1 cellular context compared by ENCODE assay signal in genomic region chrX:38610839-38611238, GRCh38.
TF ChIP-seq lines count a peak whose summit lies in the region.

No MANE protein-coding gene starts in this region.

TF ChIP-seq in GM23338, 12 proteins besides CTCF, POLR2A, EP300 and RAD21 (continued from another document):
- TF ChIP-seq REST (IDR thresholded peaks at IDR 0.05; ENCODE audit: unreplicated experiment) (no peak), STAT1 (IDR thresholded peaks at IDR 0.05; ENCODE audit: unreplicated experiment) (no peak), ETS1 (IDR thresholded peaks at IDR 0.05) (no peak), ZNF114 (CRISPR knock-in tag; IDR thresholded peaks at IDR 0.05) (no peak), ZNF331 (CRISPR knock-in tag; IDR thresholded peaks at IDR 0.05; ENCODE audit: low read depth) (no peak)
